23 cellular contexts compared by ENCODE assay signal in the genomic region with DNA sequence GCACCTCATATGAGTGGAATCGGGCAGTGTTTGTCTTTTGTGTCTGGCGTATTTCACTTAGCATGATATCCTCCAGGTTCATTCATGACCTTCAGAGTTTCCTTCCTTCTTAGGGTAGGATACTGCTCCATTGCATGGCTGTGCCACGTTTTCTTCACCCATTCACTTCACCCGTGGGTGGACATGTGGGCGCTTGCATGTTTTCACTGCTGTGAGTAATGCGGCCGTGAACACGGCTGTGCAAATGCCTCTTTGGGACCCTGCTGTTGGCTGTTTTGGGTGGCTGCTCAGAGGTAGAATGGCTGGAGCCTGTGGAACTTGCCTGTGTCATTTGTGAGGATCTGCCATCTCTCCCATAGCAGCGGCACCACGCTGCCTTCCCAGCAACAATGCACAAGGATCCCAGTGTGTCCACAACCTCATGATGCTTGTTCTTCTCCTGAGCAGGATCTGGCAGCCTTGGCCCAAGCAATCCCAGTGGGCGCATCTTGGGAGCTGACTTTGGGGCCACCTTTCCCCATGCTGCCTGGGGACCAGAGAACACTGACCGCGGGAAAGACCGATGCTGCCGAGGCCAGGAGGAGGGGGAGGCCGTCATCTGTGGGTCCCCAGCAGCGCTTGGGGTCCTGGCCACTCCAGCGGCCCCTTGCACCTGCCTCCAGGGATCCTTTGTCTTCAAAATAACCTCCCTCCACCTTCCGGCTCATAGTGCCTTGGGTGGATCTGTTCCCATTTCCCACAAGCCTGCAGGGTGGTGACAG. TPM values are rescaled to one million over a fixed set of nuclear protein-coding genes. Genes with fewer than 3 reads are reported as not detected.
DNase-seq lines count a peak whose midpoint lies in the region; ATAC-seq and TF ChIP-seq lines count a peak whose summit lies in the region.
"Had no signal": no experiment of that assay in that cellular context is flagged by ENCODE, and none has a peak within 500 bp of the region (broad histone marks: within the 10 kb centered on the region; RNA-seq: fewer than 3 reads in every experiment).

No MANE protein-coding gene starts in this region.

- no peak overlapping the region for H3K56ac ChIP-seq in IMR-90 (ENCODE audit: extremely low read depth, insufficient read depth, low read length)

- POLR2A ChIA-PET in activated CD4-positive, alpha-beta memory T cell treated with anti-CD3 and anti-CD28 coated beads, Interleukin-2, amount 10 ng/mL, durations not matched to agents 7 days and 5 days (lab: Charles Lee), result no interaction called here
- POLR2A ChIA-PET in activated CD4-positive, alpha-beta memory T cell treated with anti-CD3 and anti-CD28 coated beads for 36 hours (lab: Charles Lee), result no interaction called here
- POLR2A ChIA-PET in IMR-90 (lab: Charles Lee; ENCODE audit: unreplicated experiment), result no interaction called here

- in situ Hi-C loops in IMR-90 (cut with MboI; ENCODE audit: low sequenced_read_pairs), result no loop called here

- H3K23ac ChIP-seq in IMR-90 (ENCODE audit: low read depth, low read length), result no peak overlapping the region

- peak; percentile 11 for DNase-seq in activated CD4-positive, alpha-beta memory T cell treated with anti-CD3 and anti-CD28 coated beads, Interleukin-2, amount 10 ng/mL, durations not matched to agents 7 days and 5 days
- DNase-seq in activated CD4-positive, alpha-beta memory T cell treated with anti-CD3 and anti-CD28 coated beads for 36 hours, result no peak
- DNase-seq in IMR-90, result no peak
- DNase-seq in stomach, result peak; percentile 21
- DNase-seq in HuH-7 (ENCODE audit: low spot score), result no peak
- no peak for DNase-seq in retina
- no peak for DNase-seq in mesothelial cell of epicardium (ENCODE audit: low spot score in 2 of 2, unreplicated experiment in 2 of 2)
- DNase-seq: 8988T, DND-41, GM23248, KG1, MV-4-11, NCI-H187, NCI-H2107, NCI-H226, NCI-H524, NCI-H82, OCI-M1, Right ventricle myocardium superior had no signal

- no peaks in the 10 kb centered on the region for H3K9me1 ChIP-seq in IMR-90 (ENCODE audit: insufficient read depth, low read length)

- H2AK9ac ChIP-seq in IMR-90 (replicated peaks; ENCODE audit: low read depth, low read length, poor library complexity), result peak overlapping the region; percentile 37

- H3K9me3 Mint-ChIP-seq in activated CD4-positive, alpha-beta memory T cell treated with anti-CD3 and anti-CD28 coated beads, Interleukin-2, amount 10 ng/mL, durations not matched to agents 7 days and 5 days, result no peaks in the 10 kb centered on the region
- H3K9me3 Mint-ChIP-seq in activated CD4-positive, alpha-beta memory T cell treated with anti-CD3 and anti-CD28 coated beads for 36 hours, result no peaks in the 10 kb centered on the region
- H3K9me3 Mint-ChIP-seq in nephron (peaks cover 6% of the 10 kb centered on the region), mesothelial cell of epicardium (no peaks in the 10 kb centered on the region)

- no peak overlapping the region for H3K4ac ChIP-seq in IMR-90 (ENCODE audit: low read depth, low read length)

- CTCF ChIA-PET in activated CD4-positive, alpha-beta memory T cell treated with anti-CD3 and anti-CD28 coated beads, Interleukin-2, amount 10 ng/mL, durations not matched to agents 7 days and 5 days (lab: Charles Lee), result no interaction called here
- CTCF ChIA-PET in activated CD4-positive, alpha-beta memory T cell treated with anti-CD3 and anti-CD28 coated beads for 36 hours (lab: Charles Lee), result no interaction called here
- CTCF ChIA-PET in IMR-90 (lab: Yijun Ruan, JAX), result no interaction called here

- TF ChIP-seq CTCF in IMR-90 (conservative IDR thresholded peaks at IDR 0.05; ENCODE audit: low read depth, low read length) (no peak), nephron (IDR thresholded peaks at IDR 0.05; ENCODE audit: unreplicated experiment in 3 of 3) (no peak), stomach (IDR thresholded peaks at IDR 0.05) (no peak), mesothelial cell of epicardium (IDR thresholded peaks at IDR 0.05; ENCODE audit: unreplicated experiment) (no peak)

- peaks cover 26% of the 10 kb centered on the region for H3K27me3 Mint-ChIP-seq in activated CD4-positive, alpha-beta memory T cell treated with anti-CD3 and anti-CD28 coated beads, Interleukin-2, amount 10 ng/mL, durations not matched to agents 7 days and 5 days
- peaks cover 25% of the 10 kb centered on the region for H3K27me3 Mint-ChIP-seq in activated CD4-positive, alpha-beta memory T cell treated with anti-CD3 and anti-CD28 coated beads for 36 hours
- H3K27me3 Mint-ChIP-seq in nephron (ENCODE audit: low read depth) (peaks cover 49% of the 10 kb centered on the region), mesothelial cell of epicardium (ENCODE audit: low read depth) (peaks cover 47% of the 10 kb centered on the region)

- H4K8ac ChIP-seq in IMR-90 (ENCODE audit: low read depth in 2 of 2, low read length in 2 of 2), result no peak overlapping the region

- H3K36me3 ChIP-seq in IMR-90 (ENCODE audit: control insufficient read depth, insufficient read depth, low read length) (no peaks in the 10 kb centered on the region), stomach (no peaks in the 10 kb centered on the region)

- TF ChIP-seq POLR2A in IMR-90 (IDR thresholded peaks at IDR 0.05; ENCODE audit: low read depth, low read length) (no peak), stomach (IDR thresholded peaks at IDR 0.05) (no peak)

- ATAC-seq in IMR-90 (ENCODE audit: low read depth), result no peak
- ATAC-seq: HCT116 had no signal

- no peak overlapping the region for H2BK20ac ChIP-seq in IMR-90 (ENCODE audit: low read depth, low read length)

- H3K4me2 ChIP-seq in IMR-90 (ENCODE audit: low read depth, low read length), result no peak overlapping the region

- H3K27ac ChIP-seq in IMR-90 (ENCODE audit: insufficient read depth, low read length) (no peak overlapping the region), stomach (no peak overlapping the region)
- H3K27ac ChIP-seq: GM23248 had no signal

- no peak overlapping the region for H4K91ac ChIP-seq in IMR-90 (ENCODE audit: insufficient read depth, low read depth, low read length)

- peaks cover 34% of the 10 kb centered on the region for H3K27me3 ChIP-seq in IMR-90 (ENCODE audit: control insufficient read depth, insufficient read depth, low read length)
- peaks cover 15 to 62% (median 30%) of the 10 kb centered on the region in 3 donors for H3K27me3 ChIP-seq in stomach

- dilution Hi-C loops in IMR-90 (cut with HindIII; ENCODE audit: low sequenced_read_pairs, unreplicated experiment), result no loop called here

- no peak overlapping the region for H3K18ac ChIP-seq in IMR-90 (ENCODE audit: low read depth, low read length)

- H3K79me1 ChIP-seq in IMR-90 (ENCODE audit: low read depth in 1 of 2, low read length in 2 of 2), result no peaks in the 10 kb centered on the region

- no peak overlapping the region for H2BK120ac ChIP-seq in IMR-90 (ENCODE audit: low read depth, low read length)

- no peak overlapping the region for H3K4me3 Mint-ChIP-seq in activated CD4-positive, alpha-beta memory T cell treated with anti-CD3 and anti-CD28 coated beads, Interleukin-2, amount 10 ng/mL, durations not matched to agents 7 days and 5 days
- no peak overlapping the region for H3K4me3 Mint-ChIP-seq in activated CD4-positive, alpha-beta memory T cell treated with anti-CD3 and anti-CD28 coated beads for 36 hours
- H3K4me3 Mint-ChIP-seq in nephron (peak overlapping the region in 2 of 3 experiments; percentile 39 to 59), mesothelial cell of epicardium (no peak overlapping the region)

- no peak overlapping the region for H2AFZ ChIP-seq in IMR-90 (replicated peaks; ENCODE audit: low read length, poor library complexity)
- H2AFZ ChIP-seq: GM23248 had no signal

- H3K4me1 Mint-ChIP-seq in activated CD4-positive, alpha-beta memory T cell treated with anti-CD3 and anti-CD28 coated beads, Interleukin-2, amount 10 ng/mL, durations not matched to agents 7 days and 5 days, result peaks cover 7% of the 10 kb centered on the region
- H3K4me1 Mint-ChIP-seq in activated CD4-positive, alpha-beta memory T cell treated with anti-CD3 and anti-CD28 coated beads for 36 hours (ENCODE audit: low read depth), result peaks cover 6% of the 10 kb centered on the region
- H3K4me1 Mint-ChIP-seq in nephron (peaks cover 13% of the 10 kb centered on the region), mesothelial cell of epicardium (peaks cover 11% of the 10 kb centered on the region)

- H4K20me1 ChIP-seq in IMR-90 (ENCODE audit: insufficient read depth, low read length), result no peaks in the 10 kb centered on the region

- no peak overlapping the region for H3K14ac ChIP-seq in IMR-90 (replicated peaks; ENCODE audit: low read depth, low read length)

- H3K9me3 ChIP-seq in IMR-90 (ENCODE audit: control insufficient read depth, insufficient read depth, low read length) (no peaks in the 10 kb centered on the region), stomach (no peaks in the 10 kb centered on the region)

- no peak overlapping the region for H2AK5ac ChIP-seq in IMR-90 (ENCODE audit: low read depth, low read length)

- H3K4me3 ChIP-seq in IMR-90 (ENCODE audit: insufficient read depth, low read depth, low read length) (no peak overlapping the region), stomach (no peak overlapping the region)
- H3K4me3 ChIP-seq: GM23248 had no signal

- H3K4me1 ChIP-seq in IMR-90 (ENCODE audit: control insufficient read depth, insufficient read depth, low read length) (no peaks in the 10 kb centered on the region; the same call in 1 of the 2 replicates), stomach (peaks cover 23 to 40% (median 32%) of the 10 kb centered on the region in 4 donors)

- intact Hi-C loops in activated CD4-positive, alpha-beta memory T cell treated with anti-CD3 and anti-CD28 coated beads for 36 hours (cut with micrococcal nuclease), result no loop called here
- intact Hi-C loops in IMR-90 (cut with micrococcal nuclease) (no loop called here), stomach (cut with DNase I; ENCODE audit: low total_unique reads) (no loop called here)

- no peak overlapping the region for H3K9ac ChIP-seq in IMR-90 (ENCODE audit: low read depth, low read length)
- H3K9ac ChIP-seq: GM23248 had no signal

- H2BK5ac ChIP-seq in IMR-90 (ENCODE audit: low read depth, low read length, poor library complexity, severe bottlenecking), result no peak overlapping the region

- H2BK15ac ChIP-seq in IMR-90 (ENCODE audit: low read depth, low read length), result no peak overlapping the region

- BruUV-seq in IMR-90 (replicated peaks; lab: Mats Ljungman, UMichigan), result no TSS peak

- no peak for TF ChIP-seq EP300 in stomach (IDR thresholded peaks at IDR 0.05)

- no peak for TF ChIP-seq RAD21 in IMR-90 (IDR thresholded peaks at IDR 0.05; ENCODE audit: low read length)

- no peak overlapping the region for H4K5ac ChIP-seq in IMR-90 (ENCODE audit: low read depth, low read length)

- no peaks in the 10 kb centered on the region for H3K36me3 Mint-ChIP-seq in activated CD4-positive, alpha-beta memory T cell treated with anti-CD3 and anti-CD28 coated beads, Interleukin-2, amount 10 ng/mL, durations not matched to agents 7 days and 5 days (ENCODE audit: low read depth)
- no peaks in the 10 kb centered on the region for H3K36me3 Mint-ChIP-seq in activated CD4-positive, alpha-beta memory T cell treated with anti-CD3 and anti-CD28 coated beads for 36 hours
- H3K36me3 Mint-ChIP-seq in nephron (ENCODE audit: low read depth) (no peaks in the 10 kb centered on the region), mesothelial cell of epicardium (no peaks in the 10 kb centered on the region)

- no peak overlapping the region for H3K27ac Mint-ChIP-seq in activated CD4-positive, alpha-beta memory T cell treated with anti-CD3 and anti-CD28 coated beads, Interleukin-2, amount 10 ng/mL, durations not matched to agents 7 days and 5 days
- no peak overlapping the region for H3K27ac Mint-ChIP-seq in activated CD4-positive, alpha-beta memory T cell treated with anti-CD3 and anti-CD28 coated beads for 36 hours
- H3K27ac Mint-ChIP-seq in nephron (peak overlapping the region in 1 of 3 experiments; percentile 48), mesothelial cell of epicardium (no peak overlapping the region)

- 78% methylated on average over 7 of the region's 19 CpGs; no CpG with 5 or more reads in 1 of the 2 experiments for WGBS in IMR-90 (ENCODE audit: extremely low coverage in 2 of 2, insufficient read length in 1 of 2), 2 experiments
- 87 to 91% (median 89%) methylated on average over 15 to 19 of the region's 19 CpGs for WGBS in stomach, 5 donors

RNA-seq across cellular contexts. Expression of gene SCGB3A1, which starts 2.3 kb away (rescaled TPM):
- total RNA-seq in activated CD4-positive, alpha-beta memory T cell treated with anti-CD3 and anti-CD28 coated beads, Interleukin-2, amount 10 ng/mL, durations not matched to agents 7 days and 5 days, result not detected
- total RNA-seq in activated CD4-positive, alpha-beta memory T cell treated with anti-CD3 and anti-CD28 coated beads for 36 hours, result not detected
- total RNA-seq in IMR-90 (2012; rRNA removed) (not detected in 2 replicates), stomach (100 to 1,000 TPM in 1 of 5 donors, not detected in 4; 785 TPM), mesothelial cell of epicardium (0.55 to 0.63 TPM in 2 of 3 replicates, not detected in the other)
- polyA plus RNA-seq in IMR-90 (2012; rRNA removed) (not detected in 2 replicates), stomach (10 to 100 TPM in 1 of 3 donors, 1 to 10 TPM in 1, not detected in 1; 3.7 to 35.3 TPM)
- not detected in 2 replicates for polyA plus RNA-seq in IMR-90 (2012; cell fraction: cytosol; rRNA removed)
- polyA plus RNA-seq in IMR-90 (2012; cell fraction: nucleus; rRNA removed; ENCODE audit: low replicate concordance), result not detected in 2 replicates
- total RNA-seq: G401, GM23248, Right ventricle myocardium superior had no signal
- polyA plus RNA-seq: AG04450, GM23248 had no signal

RNA-seq across cellular contexts. Expression of gene FLT4, which starts 55.8 kb away (rescaled TPM):
- under 1 TPM; 0.38 to 0.45 TPM for total RNA-seq in activated CD4-positive, alpha-beta memory T cell treated with anti-CD3 and anti-CD28 coated beads, Interleukin-2, amount 10 ng/mL, durations not matched to agents 7 days and 5 days
- total RNA-seq in activated CD4-positive, alpha-beta memory T cell treated with anti-CD3 and anti-CD28 coated beads for 36 hours, result 1 to 10 TPM; 1.4 to 2.0 TPM
- total RNA-seq in IMR-90 (2012; rRNA removed) (under 0.01 and 0.28 TPM in 2 replicates), stomach (1 to 10 TPM; 1.6 to 9.5 (median 6.4) TPM), mesothelial cell of epicardium (1.8 to 2.6 TPM (median 2.4 TPM) in 3 replicates)
- polyA plus RNA-seq in IMR-90 (2012; rRNA removed) (0.07 TPM in 2 replicates), stomach (1 to 10 TPM in 2 of 3 donors, under 1 TPM in 1; 0.93 to 1.8 (median 1.1) TPM)
- polyA plus RNA-seq in IMR-90 (2012; cell fraction: cytosol; rRNA removed), result 0.01 and 0.18 TPM in 2 replicates
- polyA plus RNA-seq in IMR-90 (2012; cell fraction: nucleus; rRNA removed; ENCODE audit: low replicate concordance), result 0.44 and 0.55 TPM in 2 replicates
- total RNA-seq: GM23248 had no signal
- polyA plus RNA-seq: AG04450, GM23248 had no signal

Comparison
In these comparisons a context has a peak if more than half of its experiments do, and no peak if none do; other contexts are left out.
1. DNase-seq: peak in activated CD4-positive, alpha-beta memory T cell treated with anti-CD3 and anti-CD28 coated beads, Interleukin-2, amount 10 ng/mL, durations not matched to agents 7 days and 5 days (single experiment) and stomach (single experiment); none in activated CD4-positive, alpha-beta memory T cell treated with anti-CD3 and anti-CD28 coated beads for 36 hours (single experiment), IMR-90 (single experiment), HuH-7 (single experiment), retina (single experiment) and mesothelial cell of epicardium (0 of 2).
2. H3K4me3 Mint-ChIP-seq: peak in nephron (2 of 3); none in activated CD4-positive, alpha-beta memory T cell treated with anti-CD3 and anti-CD28 coated beads, Interleukin-2, amount 10 ng/mL, durations not matched to agents 7 days and 5 days (single experiment), activated CD4-positive, alpha-beta memory T cell treated with anti-CD3 and anti-CD28 coated beads for 36 hours (single experiment) and mesothelial cell of epicardium (single experiment).